19 cellular contexts compared by ENCODE assay signal in the genomic region with DNA sequence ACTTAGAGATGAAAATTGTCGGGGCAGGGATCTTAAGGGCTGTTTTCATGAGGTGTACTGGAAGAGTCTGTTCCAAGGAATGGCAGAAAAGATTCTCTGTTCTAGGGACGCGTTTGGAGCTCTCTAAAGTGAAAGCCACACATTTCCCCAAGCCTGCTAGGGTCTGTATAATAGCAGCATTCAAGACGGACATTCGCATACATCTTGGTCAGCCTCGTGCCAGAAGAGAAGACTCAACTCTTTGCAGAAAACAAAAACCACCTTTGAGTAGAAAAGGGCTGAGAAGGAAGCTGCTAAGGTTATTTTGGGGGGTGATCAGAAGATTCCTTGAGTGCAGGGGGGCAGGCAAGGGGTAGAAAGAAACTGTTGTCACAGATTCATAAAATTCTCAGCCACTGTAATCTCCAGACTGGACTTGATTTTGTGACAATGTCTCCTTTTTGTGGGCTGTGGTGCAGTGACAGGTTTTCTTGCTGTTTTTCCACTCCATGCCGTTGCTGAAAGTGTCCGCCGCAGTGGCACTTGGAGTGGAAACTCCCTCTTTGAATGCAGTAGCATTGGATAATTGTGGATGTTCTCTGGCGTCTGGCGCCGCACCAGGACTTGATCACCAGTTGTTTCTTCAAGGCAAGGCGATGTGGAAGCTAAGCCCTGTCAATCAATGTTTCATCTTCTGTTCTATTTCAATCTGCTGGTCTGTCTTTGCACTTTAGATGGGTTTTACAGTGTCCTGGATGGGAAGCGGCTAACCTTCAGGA. TPM values are rescaled to one million over a fixed set of nuclear protein-coding genes. Genes with fewer than 3 reads are reported as not detected.
"Had no signal": no experiment of that assay in that cellular context is flagged by ENCODE, and none has a peak within 500 bp of the region (broad histone marks: within the 10 kb centered on the region; RNA-seq: fewer than 3 reads in every experiment).

No MANE protein-coding gene starts in this region.

- H3K36me3 Mint-ChIP-seq: activated naive CD4-positive, alpha-beta T cell treated with anti-CD3 and anti-CD28 coated beads, Interleukin-2, amount 50 U/mL, for 24 hours; natural killer cell treated with Interleukin-12 subunit alpha and Interleukin-12 subunit beta and Interleukin-15 and Interleukin-18, amount 100 ng/mL, for 72 hours had no signal

- H3K4me3 ChIP-seq: adrenal gland, lower lobe of right lung, psoas muscle, skin epidermis, suprapubic skin, transverse colon had no signal

- ATAC-seq: effector memory CD8-positive, alpha-beta T cell; lower lobe of right lung; natural killer cell treated with Interleukin-12 subunit alpha and Interleukin-12 subunit beta and Interleukin-15 and Interleukin-18, amount 100 ng/mL, for 72 hours; psoas muscle; right cardiac atrium had no signal

- H3K4me1 ChIP-seq: lower lobe of right lung, psoas muscle had no signal

- H3K9me3 ChIP-seq: adrenal gland, lower lobe of right lung, psoas muscle, suprapubic skin, transverse colon had no signal

- DNase-seq: activated CD4-positive, alpha-beta T cell treated with anti-CD3 and anti-CD28 coated beads, Interleukin-2, amount 50 U/mL, for 48 hours; activated gamma-delta T cell; adrenal gland; effector memory CD8-positive, alpha-beta T cell; glutamatergic neuron; lower lobe of right lung; psoas muscle; right cardiac atrium; stimulated activated CD4-positive, alpha-beta T cell treated with anti-CD3 and anti-CD28 coated beads, Interleukin-15, amount 100 ng/mL, for 24 hours; stimulated activated CD4-positive, alpha-beta T cell treated with anti-CD3 and anti-CD28 coated beads, Interleukin-2, amount 100 ng/mL, for 48 hours; transverse colon; WERI-Rb-1 had no signal

- H3K9me3 Mint-ChIP-seq: activated naive CD4-positive, alpha-beta T cell treated with anti-CD3 and anti-CD28 coated beads, Interleukin-2, amount 50 U/mL, for 24 hours; natural killer cell treated with Interleukin-12 subunit alpha and Interleukin-12 subunit beta and Interleukin-15 and Interleukin-18, amount 100 ng/mL, for 72 hours; stimulated activated naive CD8-positive, alpha-beta T cell treated with anti-CD3 and anti-CD28 coated beads, Interleukin-15, Interleukin-2, amounts not matched to agents 100 ng/mL and 50 ng/mL, for 24 hours had no signal

- H3K4me1 Mint-ChIP-seq: activated naive CD4-positive, alpha-beta T cell treated with anti-CD3 and anti-CD28 coated beads, Interleukin-2, amount 50 U/mL, for 24 hours had no signal

- H3K27ac ChIP-seq: adrenal gland, lower lobe of right lung, psoas muscle, suprapubic skin, transverse colon, WERI-Rb-1 had no signal

- H3K27me3 ChIP-seq: suprapubic skin, transverse colon had no signal

- H3K27ac Mint-ChIP-seq: activated naive CD4-positive, alpha-beta T cell treated with anti-CD3 and anti-CD28 coated beads, Interleukin-2, amount 50 U/mL, for 24 hours; effector memory CD8-positive, alpha-beta T cell; natural killer cell treated with Interleukin-12 subunit alpha and Interleukin-12 subunit beta and Interleukin-15 and Interleukin-18, amount 100 ng/mL, for 72 hours; stimulated activated naive CD8-positive, alpha-beta T cell treated with anti-CD3 and anti-CD28 coated beads, Interleukin-15, Interleukin-2, amounts not matched to agents 100 ng/mL and 50 ng/mL, for 24 hours had no signal

- H3K4me3 Mint-ChIP-seq: activated naive CD4-positive, alpha-beta T cell treated with anti-CD3 and anti-CD28 coated beads, Interleukin-2, amount 50 U/mL, for 24 hours; effector memory CD8-positive, alpha-beta T cell; natural killer cell treated with Interleukin-12 subunit alpha and Interleukin-12 subunit beta and Interleukin-15 and Interleukin-18, amount 100 ng/mL, for 72 hours; stimulated activated naive CD8-positive, alpha-beta T cell treated with anti-CD3 and anti-CD28 coated beads, Interleukin-15, Interleukin-2, amounts not matched to agents 100 ng/mL and 50 ng/mL, for 24 hours had no signal

- H3K36me3 ChIP-seq: adrenal gland, lower lobe of right lung, suprapubic skin, transverse colon, WERI-Rb-1 had no signal

RNA-seq across cellular contexts. Expression of gene GYG2, which starts 2.9 kb away (rescaled TPM):
- total RNA-seq: natural killer cell treated with Interleukin-12 subunit alpha and Interleukin-12 subunit beta and Interleukin-15 and Interleukin-18, amount 100 ng/mL, for 72 hours; T-helper 2 cell treated with Interferon-gamma antibody and Interleukin-4, amounts not matched to agents 100 ng/mL and 5 ng/mL, for 36 hours had no signal
- polyA plus RNA-seq: keratinocyte had no signal
